Comparison of ENCODE assay signal across 21 cellular contexts in the genomic region with DNA sequence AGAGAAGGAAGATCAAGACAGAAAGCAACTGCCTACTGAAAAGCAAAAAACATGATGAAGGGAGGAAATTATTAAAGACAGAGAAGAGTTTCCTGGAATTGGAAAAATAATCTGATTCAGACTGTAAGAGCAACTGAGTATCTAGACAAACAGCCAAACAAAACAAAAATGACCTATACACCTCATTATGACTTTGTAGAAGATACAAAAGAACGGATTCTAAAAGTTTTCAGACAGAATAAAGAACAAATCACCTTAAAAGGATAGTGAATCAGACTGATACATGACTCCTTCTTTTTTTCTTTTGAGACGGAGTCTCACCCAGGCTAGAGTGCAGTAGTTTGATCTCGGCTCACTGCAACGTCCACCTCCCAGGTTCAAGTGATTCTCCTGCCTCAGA. TPM values are rescaled to one million over a fixed set of nuclear protein-coding genes. Genes with fewer than 3 reads are reported as not detected.
A peak's percentile ranks its signal among the peaks of the same experiment; 100 is the strongest.
DNase-seq lines count a peak whose midpoint lies in the region; ATAC-seq, FAIRE-seq and TF ChIP-seq lines count a peak whose summit lies in the region.
"Had no signal": no experiment of that assay in that cellular context is flagged by ENCODE, and none has a peak within 500 bp of the region (broad histone marks: within the 10 kb centered on the region; RNA-seq: fewer than 3 reads in every experiment).

No MANE protein-coding gene starts in this region.

- no CpG with 5 or more reads among the region's 4 CpGs for WGBS in H9 (ENCODE audit: extremely low coverage, insufficient read length, low lambda C conversion rate)
- WGBS in SK-N-SH (ENCODE audit: low lambda C conversion rate) = 60% methylated on average over 4 of the region's 4 CpGs

- H2BK120ac ChIP-seq in H9 (ENCODE audit: low read depth, low read length, poor library complexity, severe bottlenecking) = no peak overlapping the region

- H3T11ph ChIP-seq in H9 (ENCODE audit: low read length) = no peak overlapping the region

- H3K27me3 ChIP-seq in H9 (ENCODE audit: insufficient read depth, low read length) (no peaks in the 10 kb centered on the region), SK-N-SH (ENCODE audit: insufficient read depth) (no peaks in the 10 kb centered on the region), endothelial cell of umbilical vein (ENCODE audit: control insufficient read depth in 2 of 2, insufficient read depth in 2 of 2, low read length in 2 of 2) (no peaks in the 10 kb centered on the region)
- H3K27me3 ChIP-seq: SJCRH30, suprapubic skin had no signal

- no peak overlapping the region for H3K14ac ChIP-seq in H9 (ENCODE audit: insufficient read depth, low read length)

- H3K23ac ChIP-seq in H9 (ENCODE audit: insufficient read length, low read depth, low read length) = no peak overlapping the region

- no peak for TF ChIP-seq EP300 in SK-N-SH (IDR thresholded peaks at IDR 0.05; ENCODE audit: borderline replicate concordance in 1 of 2, low read depth in 1 of 2, low read length in 1 of 2)

- H3K9ac ChIP-seq in H9 (ENCODE audit: extremely low read depth, insufficient read length, low read length) (no peak overlapping the region), SK-N-SH (peak overlapping the region; percentile 1; the same call in 1 of the 2 replicates), endothelial cell of umbilical vein (replicated peaks; ENCODE audit: extremely low read depth, insufficient read depth, low read length) (no peak overlapping the region)

- no peak overlapping the region for H3K56ac ChIP-seq in H9 (ENCODE audit: insufficient read length, low read depth, low read length)

- peaks cover 8% of the 10 kb centered on the region; the same call in 1 of the 2 replicates for H3K79me2 ChIP-seq in H9 (ENCODE audit: insufficient read depth, low read length)
- peaks cover 96% of the 10 kb centered on the region for H3K79me2 ChIP-seq in SK-N-SH (ENCODE audit: insufficient read depth)
- H3K79me2 ChIP-seq in endothelial cell of umbilical vein (ENCODE audit: control insufficient read depth, insufficient read depth, low read length) = peaks cover 38% of the 10 kb centered on the region

- H4K8ac ChIP-seq in H9 (replicated peaks; ENCODE audit: insufficient read length, low read depth, low read length) = no peak overlapping the region

- H3K9me3 Mint-ChIP-seq in H9 = no peaks in the 10 kb centered on the region
- H3K9me3 Mint-ChIP-seq: endodermal cell had no signal

- H2AK5ac ChIP-seq in H9 (ENCODE audit: insufficient read length, low read length) = no peak overlapping the region

- H3K9me1 ChIP-seq in endothelial cell of umbilical vein (replicated peaks; ENCODE audit: control insufficient read depth, extremely low read depth, insufficient read depth, low read length) = no peaks in the 10 kb centered on the region

- H3K4me2 ChIP-seq in H9 (ENCODE audit: insufficient read depth, insufficient read length, low read length) (no peak overlapping the region), SK-N-SH (peak overlapping the region; percentile 70), endothelial cell of umbilical vein (ENCODE audit: insufficient read depth, low read length) (no peak overlapping the region)

- H3K4me3 ChIP-seq in SK-N-SH (ENCODE audit: low read depth in 2 of 2, low read length in 1 of 2) (peak overlapping the region in 1 of 2 experiments; percentile 41; a peak in 2 of 4 replicates), endothelial cell of umbilical vein (replicated peaks in 1 of 3; ENCODE audit: insufficient read depth in 1 of 3, low read depth in 1 of 3, low read length in 3 of 3) (no peak overlapping the region)
- H3K4me3 ChIP-seq: SJCRH30, suprapubic skin had no signal

- no peak for TF ChIP-seq RAD21 in SK-N-SH (IDR thresholded peaks at IDR 0.05; ENCODE audit: low read length)

- no peak overlapping the region for H2AFZ ChIP-seq in H9 (ENCODE audit: low read length)
- no peak overlapping the region; the same call in 1 of the 2 replicates for H2AFZ ChIP-seq in SK-N-SH (ENCODE audit: low read depth)
- H2AFZ ChIP-seq in endothelial cell of umbilical vein (ENCODE audit: low read depth, low read length) = no peak overlapping the region

- intact Hi-C loops in endothelial cell of umbilical vein (cut with micrococcal nuclease) (no loop called here), sciatic nerve (cut with DNase I) (no loop called here)

- no peak overlapping the region for H4K91ac ChIP-seq in H9 (ENCODE audit: insufficient read length, low read depth, low read length)

- H3K4me1 Mint-ChIP-seq in H9 = peaks cover 41 to 65% of the 10 kb centered on the region in 2 experiments

- H2BK20ac ChIP-seq in H9 (ENCODE audit: low read depth, low read length, poor library complexity, severe bottlenecking) = no peak overlapping the region

- dilution Hi-C loops in endothelial cell of umbilical vein (cut with MboI; ENCODE audit: extremely low pct_ligation_motif_present, low sequenced_read_pairs) = no loop called here

- H3K4me3 Mint-ChIP-seq in H9 = no peak overlapping the region
- H3K4me3 Mint-ChIP-seq: endodermal cell had no signal

- H4K20me1 ChIP-seq in H9 (ENCODE audit: control insufficient read depth, insufficient read depth, insufficient read length) (no peaks in the 10 kb centered on the region), SK-N-SH (ENCODE audit: insufficient read depth) (peaks cover 6% of the 10 kb centered on the region), endothelial cell of umbilical vein (replicated peaks; ENCODE audit: control insufficient read depth, extremely low read depth, insufficient read depth, low read length) (peaks cover 4% of the 10 kb centered on the region)

- H3K36me3 ChIP-seq in SK-N-SH (replicated peaks in 1 of 2; ENCODE audit: control insufficient read depth in 1 of 2, insufficient read depth in 2 of 2, low read length in 1 of 2) (peaks cover 0 to 5% of the 10 kb centered on the region in 2 experiments), endothelial cell of umbilical vein (ENCODE audit: control insufficient read depth in 2 of 2, extremely low read depth in 1 of 2, insufficient read depth in 2 of 2, low read length in 2 of 2) (no peaks in the 10 kb centered on the region)
- H3K36me3 ChIP-seq: SJCRH30, suprapubic skin had no signal

- H3K9me2 ChIP-seq in SK-N-SH = no peaks in the 10 kb centered on the region

- H2BK12ac ChIP-seq in H9 (ENCODE audit: insufficient read length, low read depth, low read length) = no peak overlapping the region

- H3K4ac ChIP-seq in H9 (ENCODE audit: low read depth, low read length) = no peak overlapping the region

- H4K5ac ChIP-seq in H9 (ENCODE audit: insufficient read length, low read depth, low read length) = no peak overlapping the region

- peaks cover 14% of the 10 kb centered on the region for H3F3A ChIP-seq in SK-N-SH (replicated peaks; ENCODE audit: insufficient read depth)

- FAIRE-seq in endothelial cell of umbilical vein (lab: Jason Lieb, UNC) = no peak
- FAIRE-seq: TTC549 had no signal

- no peaks in the 10 kb centered on the region for H3K23me2 ChIP-seq in H9 (ENCODE audit: insufficient read length, low read depth, low read length, poor library complexity, severe bottlenecking)

- no peaks in the 10 kb centered on the region for H3K27me3 Mint-ChIP-seq in H9 (ENCODE audit: low read depth)

- H2BK5ac ChIP-seq in H9 (ENCODE audit: insufficient read length, low read length) = no peak overlapping the region

- H3K79me1 ChIP-seq in H9 (ENCODE audit: insufficient read depth, low read depth, low read length, poor library complexity, severe bottlenecking) = peaks cover 6% of the 10 kb centered on the region

- H3K9me3 ChIP-seq in H9 (ENCODE audit: control insufficient read depth, low read depth, low read length) (no peaks in the 10 kb centered on the region), SK-N-SH (no peaks in the 10 kb centered on the region), endothelial cell of umbilical vein (replicated peaks; ENCODE audit: control insufficient read depth, insufficient read depth, low read length) (no peaks in the 10 kb centered on the region)
- H3K9me3 ChIP-seq: SJCRH30, suprapubic skin had no signal

- H2BK15ac ChIP-seq in H9 (ENCODE audit: low read depth, low read length) = no peak overlapping the region

- POLR2A ChIA-PET in SK-N-SH (lab: Yijun Ruan, JAX) = no interaction called here
- POLR2A ChIA-PET in endothelial cell of umbilical vein (lab: Charles Lee) = no interaction called here

- peak; percentile 45 for ATAC-seq in sciatic nerve

- CTCF ChIA-PET in SK-N-SH (lab: Yijun Ruan, JAX) (no interaction called here), endothelial cell of umbilical vein (lab: Charles Lee) (no interaction called here)

- no peak overlapping the region for H3K18ac ChIP-seq in H9 (ENCODE audit: insufficient read length, low read depth, low read length)

- no peak for DNase-seq in H9
- no peak for DNase-seq in SK-N-SH
- DNase-seq in endothelial cell of umbilical vein (ENCODE audit: low read depth, low spot score) = peak; percentile 12
- DNase-seq in sciatic nerve (ENCODE audit: low spot score) = no peak
- DNase-seq in SK-N-DZ (ENCODE audit: low spot score) = no peak
- DNase-seq in NCI-H69 (lab: John Stamatoyannopoulos, UW) = no peak
- no peak for DNase-seq in DMS79 treated with DMSO at 0.1 percent for 48 hours (lab: John Stamatoyannopoulos, UW)
- DNase-seq: activated CD4-positive, alpha-beta T cell treated with anti-CD3 and anti-CD28 coated beads, Interleukin-2, amount 50 U/mL, for 48 hours; activated T-cell treated with anti-CD3 and anti-CD28 coated beads, Interleukin-2, amount 50 U/mL, for 48 hours; AML-193; cerebellar nuclear complex; endodermal cell; foreskin melanocyte; left cardiac atrium; midbrain; NCI-H2081 treated with DMSO at 0.1 percent for 48 hours; NCI-H524 treated with DMSO at 0.1 percent for 48 hours; SJCRH30; stimulated activated CD4-positive, alpha-beta T cell treated with anti-CD3 and anti-CD28 coated beads, Interleukin-4, amount 100 ng/mL, for 1 hour had no signal

- TF ChIP-seq CTCF in H9 (conservative IDR thresholded peaks at IDR 0.05) (no peak), SK-N-SH (IDR thresholded peaks at IDR 0.05) (no peak), endothelial cell of umbilical vein (IDR thresholded peaks at IDR 0.05; ENCODE audit: extremely low read depth in 1 of 2, insufficient read depth in 1 of 2, low read depth in 1 of 2, low read length in 2 of 2) (no peak)

- H3K4me1 ChIP-seq in H9 (ENCODE audit: insufficient read depth, low read length) (peaks cover 2% of the 10 kb centered on the region; the same call in 1 of the 2 replicates), SK-N-SH (ENCODE audit: control insufficient read depth in 1 of 2, insufficient read depth in 2 of 2, low read depth in 1 of 2, low read length in 1 of 2) (peaks cover 8 to 30% of the 10 kb centered on the region in 2 experiments; a peak in 3 of 4 replicates), endothelial cell of umbilical vein (ENCODE audit: control insufficient read depth, extremely low read depth, insufficient read depth, low read length) (peaks cover 10% of the 10 kb centered on the region)

- no peak overlapping the region for H3K27ac ChIP-seq in H9 (ENCODE audit: insufficient read length, low read depth, low read length)
- H3K27ac ChIP-seq in SK-N-SH (ENCODE audit: low read depth in 2 of 2, low read length in 1 of 2) = peak overlapping the region; percentile 25 to 70; a peak in 3 of 4 replicates
- H3K27ac ChIP-seq in endothelial cell of umbilical vein (ENCODE audit: insufficient read depth, low read depth, low read length) = no peak overlapping the region
- H3K27ac ChIP-seq: SJCRH30, suprapubic skin had no signal

- no peaks in the 10 kb centered on the region for H3K36me3 Mint-ChIP-seq in H9 (ENCODE audit: insufficient read depth in 1 of 3, low read depth in 3 of 3)

- no peak for TF ChIP-seq POLR2A in endothelial cell of umbilical vein (IDR thresholded peaks at IDR 0.05; ENCODE audit: low read depth, low read length)

- BruUV-seq in endothelial cell of umbilical vein (replicated peaks; lab: Mats Ljungman, UMichigan) = no TSS peak

- H3K27ac Mint-ChIP-seq in H9 = peak overlapping the region; percentile 0 to 71 (median 55); a peak in 6 of 7 replicates

RNA-seq across cellular contexts. Expression of a gene that starts 10.4 kb away (rescaled TPM):
- 60.6 and 61.2 TPM in 2 replicates for total RNA-seq in H9 (2021)
- 9.5 and 10.6 TPM in 2 replicates for polyA plus RNA-seq in SK-N-SH (2012; rRNA removed)
- 13.2 and 13.7 TPM in 2 replicates for polyA plus RNA-seq in SK-N-SH (2012; cell fraction: cytosol; rRNA removed)
- 12.0 and 18.9 TPM in 2 replicates for polyA plus RNA-seq in SK-N-SH (2012; cell fraction: nucleus; rRNA removed)
- 47.6 and 53.9 TPM in 2 replicates for total RNA-seq in endothelial cell of umbilical vein
- 10.3 and 14.2 TPM in 2 replicates for polyA plus RNA-seq in endothelial cell of umbilical vein
- polyA plus RNA-seq in endothelial cell of umbilical vein (2011; cell fraction: cytosol; rRNA removed) = 8.9 and 10.0 TPM in 2 replicates
- 18.9 and 24.4 TPM in 2 replicates for polyA plus RNA-seq in endothelial cell of umbilical vein (2011; cell fraction: nucleus; rRNA removed)
- polyA plus RNA-seq in endothelial cell of umbilical vein (2012) = 27.7 and 32.2 TPM in 2 replicates
- polyA minus RNA-seq in endothelial cell of umbilical vein = 37.8 and 57.8 TPM in 2 replicates
- polyA minus RNA-seq in endothelial cell of umbilical vein (2011; cell fraction: cytosol; rRNA and poly(A)+ RNA removed) = 34.2 TPM
- 67.8 and 74.3 TPM in 2 replicates for polyA minus RNA-seq in endothelial cell of umbilical vein (2011; cell fraction: nucleus; rRNA and poly(A)+ RNA removed)
- 103 TPM for total RNA-seq in sciatic nerve
- polyA plus RNA-seq in SK-N-DZ (2014; cell fraction: cytosol; rRNA removed) = 58.0 and 65.6 TPM in 2 replicates
- polyA plus RNA-seq in SK-N-DZ (2014; cell fraction: nucleus; rRNA removed) = 38.9 and 51.6 TPM in 2 replicates

Comparison
In these comparisons a context has a peak if more than half of its experiments do, and no peak if none do; other contexts are left out.
1. H3K27ac ChIP-seq: peak in SK-N-SH (2 of 2); none in H9 (single experiment) and endothelial cell of umbilical vein (single experiment).